Comparison of ENCODE assay signal across 19 cellular contexts in genomic region chr2:216752855-216753505, GRCh38. TPM values are rescaled to one million over a fixed set of nuclear protein-coding genes. Genes with fewer than 3 reads are reported as not detected.
DNase-seq lines count a peak whose midpoint lies in the region; ATAC-seq and TF ChIP-seq lines count a peak whose summit lies in the region.
"Had no signal": no experiment of that assay in that cellular context is flagged by ENCODE, and none has a peak within 500 bp of the region (broad histone marks: within the 10 kb centered on the region; RNA-seq: fewer than 3 reads in every experiment).

No MANE protein-coding gene starts in this region.

- TF ChIP-seq CTCF in AG10803 (conservative IDR thresholded peaks at IDR 0.05; ENCODE audit: low read length): no peak

- H3K4me3 ChIP-seq in AG10803 (ENCODE audit: low read length): no peak overlapping the region
- H3K4me3 ChIP-seq: HAP-1, K562, PC-9 had no signal

- ATAC-seq in left lobe of liver (no peak), GM21447 (IDR thresholded peaks at IDR 0.05; ENCODE audit: unreplicated experiment) (no peak)
- ATAC-seq: K562 had no signal

- DNase-seq in AG10803 (ENCODE audit: low read depth) (peak; percentile 48), astrocyte of the hippocampus (ENCODE audit: low read depth, low spot score) (peak; percentile 26), fibroblast of peridontal ligament (ENCODE audit: extremely low read depth) (peak; percentile 12), left lobe of liver (ENCODE audit: low spot score) (peak; percentile 3), NCI-H2171 treated with DMSO at 0.1 percent for 48 hours (lab: John Stamatoyannopoulos, UW) (no peak), ecto neural progenitor cell (ENCODE audit: low spot score) (no peak)
- no peak for DNase-seq in stimulated activated CD4-positive, alpha-beta T cell treated with anti-CD3 and anti-CD28 coated beads, Interleukin-4, amount 100 ng/mL, for 4 hours
- DNase-seq: CD4-positive, alpha-beta T cell; EL; MV-4-11; NCI-H1417 treated with DMSO at 0.1 percent for 48 hours; NCI-H2029; NCI-H2171; NCI-H748 treated with DMSO at 0.1 percent for 48 hours; PC-9 had no signal

RNA-seq across cellular contexts. Expression of gene IGFBP5, which starts 57.6 kb away (rescaled TPM):
- 55.4 TPM for total RNA-seq in left lobe of liver
- total RNA-seq: B cell; CD4-positive, alpha-beta T cell had no signal

Comparison
In these comparisons a context has a peak if more than half of its experiments do, and no peak if none do; other contexts are left out.
1. DNase-seq: peak in AG10803 (single experiment), astrocyte of the hippocampus (single experiment), fibroblast of peridontal ligament (single experiment) and left lobe of liver (single experiment); none in NCI-H2171 treated with DMSO at 0.1 percent for 48 hours (single experiment), stimulated activated CD4-positive, alpha-beta T cell treated with anti-CD3 and anti-CD28 coated beads, Interleukin-4, amount 100 ng/mL, for 4 hours (0 of 2) and ecto neural progenitor cell (single experiment).